Comparison of ENCODE assay signal across 9 cellular contexts in the genomic region with DNA sequence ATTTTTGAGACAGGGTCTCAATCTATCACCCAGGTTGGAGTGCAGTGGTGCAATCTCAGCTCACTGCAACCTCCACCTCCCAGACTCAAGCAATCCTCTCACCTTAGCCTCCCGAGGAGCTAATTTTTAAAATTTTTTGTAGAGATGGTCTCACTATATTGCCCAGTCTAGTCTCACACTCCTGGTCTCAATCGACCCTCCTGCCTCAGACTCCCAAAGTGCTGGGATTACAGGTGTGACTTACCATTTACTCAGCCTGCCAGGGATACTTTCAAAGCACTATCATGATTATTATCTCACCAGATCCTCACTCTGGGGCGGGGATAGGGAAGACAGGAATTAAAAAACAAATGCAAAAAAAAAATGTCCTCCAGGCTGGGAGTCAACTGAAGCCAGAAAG.
A peak's percentile ranks its signal among the peaks of the same experiment; 100 is the strongest.
DNase-seq lines count a peak whose midpoint lies in the region; ATAC-seq and TF ChIP-seq lines count a peak whose summit lies in the region.
"Had no signal": no experiment of that assay in that cellular context is flagged by ENCODE, and none has a peak within 500 bp of the region (broad histone marks: within the 10 kb centered on the region; RNA-seq: fewer than 3 reads in every experiment).

No MANE protein-coding gene starts in this region.

- H3K4me3 ChIP-seq in GM23338 (no peak overlapping the region), gastrocnemius medialis (no peak overlapping the region)

- H3K27ac ChIP-seq in GM23338 (ENCODE audit: low read depth) = peak overlapping the region; percentile 98
- peak overlapping the region; percentile 96 to 99 (median 97) for H3K27ac ChIP-seq in gastrocnemius medialis

- CTCF ChIA-PET in activated CD4-positive, alpha-beta memory T cell treated with anti-CD3 and anti-CD28 coated beads for 36 hours (lab: Charles Lee) = interaction anchor here (0.6 to 4.5 kb wide), 6 partner anchors 11 to 77 kb away, joined by 3 to 26 read pairs (median 4); no protein-coding TSS in a partner anchor

- peaks cover 62% of the 10 kb centered on the region for H3K4me1 Mint-ChIP-seq in GM23338
- H3K4me1 Mint-ChIP-seq in activated CD4-positive, alpha-beta memory T cell treated with anti-CD3 and anti-CD28 coated beads for 36 hours (ENCODE audit: low read depth) = peaks cover 67% of the 10 kb centered on the region
- peaks cover 29% of the 10 kb centered on the region for H3K4me1 Mint-ChIP-seq in glutamatergic neuron (ENCODE audit: low read depth, unreplicated experiment)

- no peak for TF ChIP-seq CTCF in GM23338 (conservative IDR thresholded peaks at IDR 0.05; ENCODE audit: low read depth in 2 of 2)
- no peak for TF ChIP-seq CTCF in glutamatergic neuron (IDR thresholded peaks at IDR 0.05; ENCODE audit: partially characterized antibody, unreplicated experiment)
- no peak for TF ChIP-seq CTCF in gastrocnemius medialis (IDR thresholded peaks at IDR 0.05 in 4 of 5, conservative IDR thresholded peaks at IDR 0.05 in 1 of 5)

- intact Hi-C loops in activated CD4-positive, alpha-beta memory T cell treated with anti-CD3 and anti-CD28 coated beads for 36 hours (cut with micrococcal nuclease) = no loop called here
- intact Hi-C loops in gastrocnemius medialis (cut with DNase I; ENCODE audit: low total_unique reads) = no loop called here

- no peaks in the 10 kb centered on the region; the same call in 2 of the 3 replicates for H3K9me3 Mint-ChIP-seq in GM23338
- no peaks in the 10 kb centered on the region for H3K9me3 Mint-ChIP-seq in activated CD4-positive, alpha-beta memory T cell treated with anti-CD3 and anti-CD28 coated beads for 36 hours
- H3K9me3 Mint-ChIP-seq in glutamatergic neuron (ENCODE audit: unreplicated experiment) = peaks cover 11% of the 10 kb centered on the region

- H3K9me3 ChIP-seq in gastrocnemius medialis = no peaks in the 10 kb centered on the region

- no peaks in the 10 kb centered on the region for H3K27me3 ChIP-seq in GM23338 (ENCODE audit: insufficient read depth)
- no peaks in the 10 kb centered on the region for H3K27me3 ChIP-seq in gastrocnemius medialis

- H3K4me3 Mint-ChIP-seq in GM23338 = no peak overlapping the region
- no peak overlapping the region for H3K4me3 Mint-ChIP-seq in activated CD4-positive, alpha-beta memory T cell treated with anti-CD3 and anti-CD28 coated beads for 36 hours
- no peak overlapping the region for H3K4me3 Mint-ChIP-seq in glutamatergic neuron (ENCODE audit: unreplicated experiment)

- H3K36me3 Mint-ChIP-seq in GM23338 (ENCODE audit: low read depth) (no peaks in the 10 kb centered on the region; the same call in 2 of the 3 replicates), glutamatergic neuron (ENCODE audit: unreplicated experiment) (no peaks in the 10 kb centered on the region)
- no peaks in the 10 kb centered on the region for H3K36me3 Mint-ChIP-seq in activated CD4-positive, alpha-beta memory T cell treated with anti-CD3 and anti-CD28 coated beads for 36 hours

- H3K4me2 ChIP-seq in GM23338 = peak overlapping the region; percentile 71

- H3K27ac Mint-ChIP-seq in GM23338 (peak overlapping the region; percentile 98), glutamatergic neuron (ENCODE audit: unreplicated experiment) (peak overlapping the region; percentile 64)
- H3K27ac Mint-ChIP-seq in activated CD4-positive, alpha-beta memory T cell treated with anti-CD3 and anti-CD28 coated beads for 36 hours = peak overlapping the region; percentile 99

- H3K27me3 Mint-ChIP-seq in GM23338 (ENCODE audit: insufficient read depth, low read depth, poor library complexity) = peaks cover 13% of the 10 kb centered on the region
- H3K27me3 Mint-ChIP-seq in activated CD4-positive, alpha-beta memory T cell treated with anti-CD3 and anti-CD28 coated beads for 36 hours = no peaks in the 10 kb centered on the region
- H3K27me3 Mint-ChIP-seq in glutamatergic neuron (ENCODE audit: unreplicated experiment) = peaks cover 9% of the 10 kb centered on the region

- no peaks in the 10 kb centered on the region for H3K9me2 ChIP-seq in GM23338 (ENCODE audit: insufficient read depth)

- no peak for DNase-seq in GM23338 (ENCODE audit: low spot score)
- no peak for DNase-seq in activated CD4-positive, alpha-beta memory T cell treated with anti-CD3 and anti-CD28 coated beads for 36 hours
- no peak for DNase-seq in glutamatergic neuron
- no peak for DNase-seq in gastrocnemius medialis
- no peak for DNase-seq in NCI-H748 (lab: John Stamatoyannopoulos, UW; ENCODE audit: unreplicated experiment)
- DNase-seq in OCI-M2 (lab: John Stamatoyannopoulos, UW; ENCODE audit: unreplicated experiment) = no peak
- no peak for DNase-seq in MV-4-11 (lab: John Stamatoyannopoulos, UW)
- DNase-seq: T1000 had no signal

- no peaks in the 10 kb centered on the region for H3K79me2 ChIP-seq in GM23338 (replicated peaks; ENCODE audit: insufficient read depth)

- peak overlapping the region; percentile 74; the same call in 1 of the 2 replicates for H2AFZ ChIP-seq in GM23338

- TF ChIP-seq POLR2A in gastrocnemius medialis (IDR thresholded peaks at IDR 0.05) = no peak

- ATAC-seq in GM23338 (no peak), gastrocnemius medialis (no peak), GM18861 (IDR thresholded peaks at IDR 0.05; ENCODE audit: unreplicated experiment) (no peak)

- POLR2A ChIA-PET in activated CD4-positive, alpha-beta memory T cell treated with anti-CD3 and anti-CD28 coated beads for 36 hours (lab: Charles Lee) = interaction anchor here (0.8 to 1.3 kb wide), 3 partner anchors 12 to 74 kb away, joined by 3 to 4 read pairs (median 3); no protein-coding TSS in a partner anchor

- in situ Hi-C loops in gastrocnemius medialis (cut with MboI; ENCODE audit: low sequenced_read_pairs in 4 of 4) = no loop called here

- H3K4me1 ChIP-seq in GM23338 (ENCODE audit: insufficient read depth) (peaks cover 48% of the 10 kb centered on the region), gastrocnemius medialis (peaks cover 53 to 55% of the 10 kb centered on the region in 2 donors)

- H3F3A ChIP-seq in GM23338 (replicated peaks; ENCODE audit: low read depth) = peaks cover 31% of the 10 kb centered on the region

- H4K20me1 ChIP-seq in GM23338 (replicated peaks; ENCODE audit: insufficient read depth) = no peaks in the 10 kb centered on the region

- H3K36me3 ChIP-seq in GM23338 (ENCODE audit: insufficient read depth) (no peaks in the 10 kb centered on the region), gastrocnemius medialis (no peaks in the 10 kb centered on the region)

TF ChIP-seq in GM23338, 12 proteins besides CTCF, POLR2A, EP300 and RAD21 (continues in another document):
- TF ChIP-seq CREB1 (CRISPR knock-in tag; IDR thresholded peaks at IDR 0.05; ENCODE audit: low read depth) (no peak), ZNF114 (CRISPR knock-in tag; IDR thresholded peaks at IDR 0.05) (no peak)
- TF ChIP-seq, protein P1, sequence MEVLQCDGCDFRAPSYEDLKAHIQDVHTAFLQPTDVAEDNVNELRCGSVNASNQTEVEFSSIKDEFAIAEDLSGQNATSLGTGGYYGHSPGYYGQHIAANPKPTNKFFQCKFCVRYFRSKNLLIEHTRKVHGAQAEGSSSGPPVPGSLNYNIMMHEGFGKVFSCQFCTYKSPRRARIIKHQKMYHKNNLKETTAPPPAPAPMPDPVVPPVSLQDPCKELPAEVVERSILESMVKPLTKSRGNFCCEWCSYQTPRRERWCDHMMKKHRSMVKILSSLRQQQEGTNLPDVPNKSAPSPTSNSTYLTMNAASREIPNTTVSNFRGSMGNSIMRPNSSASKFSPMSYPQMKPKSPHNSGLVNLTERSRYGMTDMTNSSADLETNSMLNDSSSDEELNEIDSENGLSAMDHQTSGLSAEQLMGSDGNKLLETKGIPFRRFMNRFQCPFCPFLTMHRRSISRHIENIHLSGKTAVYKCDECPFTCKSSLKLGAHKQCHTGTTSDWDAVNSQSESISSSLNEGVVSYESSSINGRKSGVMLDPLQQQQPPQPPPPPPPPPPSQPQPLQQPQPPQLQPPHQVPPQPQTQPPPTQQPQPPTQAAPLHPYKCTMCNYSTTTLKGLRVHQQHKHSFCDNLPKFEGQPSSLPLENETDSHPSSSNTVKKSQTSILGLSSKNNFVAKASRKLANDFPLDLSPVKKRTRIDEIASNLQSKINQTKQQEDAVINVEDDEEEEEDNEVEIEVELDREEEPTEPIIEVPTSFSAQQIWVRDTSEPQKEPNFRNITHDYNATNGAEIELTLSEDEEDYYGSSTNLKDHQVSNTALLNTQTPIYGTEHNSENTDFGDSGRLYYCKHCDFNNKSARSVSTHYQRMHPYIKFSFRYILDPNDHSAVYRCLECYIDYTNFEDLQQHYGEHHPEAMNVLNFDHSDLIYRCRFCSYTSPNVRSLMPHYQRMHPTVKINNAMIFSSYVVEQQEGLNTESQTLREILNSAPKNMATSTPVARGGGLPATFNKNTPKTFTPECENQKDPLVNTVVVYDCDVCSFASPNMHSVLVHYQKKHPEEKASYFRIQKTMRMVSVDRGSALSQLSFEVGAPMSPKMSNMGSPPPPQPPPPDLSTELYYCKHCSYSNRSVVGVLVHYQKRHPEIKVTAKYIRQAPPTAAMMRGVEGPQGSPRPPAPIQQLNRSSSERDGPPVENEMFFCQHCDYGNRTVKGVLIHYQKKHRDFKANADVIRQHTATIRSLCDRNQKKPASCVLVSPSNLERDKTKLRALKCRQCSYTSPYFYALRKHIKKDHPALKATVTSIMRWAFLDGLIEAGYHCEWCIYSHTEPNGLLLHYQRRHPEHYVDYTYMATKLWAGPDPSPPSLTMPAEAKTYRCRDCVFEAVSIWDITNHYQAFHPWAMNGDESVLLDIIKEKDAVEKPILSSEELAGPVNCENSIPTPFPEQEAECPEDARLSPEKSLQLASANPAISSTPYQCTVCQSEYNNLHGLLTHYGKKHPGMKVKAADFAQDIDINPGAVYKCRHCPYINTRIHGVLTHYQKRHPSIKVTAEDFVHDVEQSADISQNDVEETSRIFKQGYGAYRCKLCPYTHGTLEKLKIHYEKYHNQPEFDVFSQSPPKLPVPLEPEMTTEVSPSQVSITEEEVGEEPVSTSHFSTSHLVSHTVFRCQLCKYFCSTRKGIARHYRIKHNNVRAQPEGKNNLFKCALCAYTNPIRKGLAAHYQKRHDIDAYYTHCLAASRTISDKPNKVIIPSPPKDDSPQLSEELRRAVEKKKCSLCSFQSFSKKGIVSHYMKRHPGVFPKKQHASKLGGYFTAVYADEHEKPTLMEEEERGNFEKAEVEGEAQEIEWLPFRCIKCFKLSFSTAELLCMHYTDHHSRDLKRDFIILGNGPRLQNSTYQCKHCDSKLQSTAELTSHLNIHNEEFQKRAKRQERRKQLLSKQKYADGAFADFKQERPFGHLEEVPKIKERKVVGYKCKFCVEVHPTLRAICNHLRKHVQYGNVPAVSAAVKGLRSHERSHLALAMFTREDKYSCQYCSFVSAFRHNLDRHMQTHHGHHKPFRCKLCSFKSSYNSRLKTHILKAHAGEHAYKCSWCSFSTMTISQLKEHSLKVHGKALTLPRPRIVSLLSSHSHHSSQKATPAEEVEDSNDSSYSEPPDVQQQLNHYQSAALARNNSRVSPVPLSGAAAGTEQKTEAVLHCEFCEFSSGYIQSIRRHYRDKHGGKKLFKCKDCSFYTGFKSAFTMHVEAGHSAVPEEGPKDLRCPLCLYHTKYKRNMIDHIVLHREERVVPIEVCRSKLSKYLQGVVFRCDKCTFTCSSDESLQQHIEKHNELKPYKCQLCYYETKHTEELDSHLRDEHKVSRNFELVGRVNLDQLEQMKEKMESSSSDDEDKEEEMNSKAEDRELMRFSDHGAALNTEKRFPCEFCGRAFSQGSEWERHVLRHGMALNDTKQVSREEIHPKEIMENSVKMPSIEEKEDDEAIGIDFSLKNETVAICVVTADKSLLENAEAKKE (CRISPR knock-in tag; IDR thresholded peaks at IDR 0.05) = no peak
